In the genomic region with DNA sequence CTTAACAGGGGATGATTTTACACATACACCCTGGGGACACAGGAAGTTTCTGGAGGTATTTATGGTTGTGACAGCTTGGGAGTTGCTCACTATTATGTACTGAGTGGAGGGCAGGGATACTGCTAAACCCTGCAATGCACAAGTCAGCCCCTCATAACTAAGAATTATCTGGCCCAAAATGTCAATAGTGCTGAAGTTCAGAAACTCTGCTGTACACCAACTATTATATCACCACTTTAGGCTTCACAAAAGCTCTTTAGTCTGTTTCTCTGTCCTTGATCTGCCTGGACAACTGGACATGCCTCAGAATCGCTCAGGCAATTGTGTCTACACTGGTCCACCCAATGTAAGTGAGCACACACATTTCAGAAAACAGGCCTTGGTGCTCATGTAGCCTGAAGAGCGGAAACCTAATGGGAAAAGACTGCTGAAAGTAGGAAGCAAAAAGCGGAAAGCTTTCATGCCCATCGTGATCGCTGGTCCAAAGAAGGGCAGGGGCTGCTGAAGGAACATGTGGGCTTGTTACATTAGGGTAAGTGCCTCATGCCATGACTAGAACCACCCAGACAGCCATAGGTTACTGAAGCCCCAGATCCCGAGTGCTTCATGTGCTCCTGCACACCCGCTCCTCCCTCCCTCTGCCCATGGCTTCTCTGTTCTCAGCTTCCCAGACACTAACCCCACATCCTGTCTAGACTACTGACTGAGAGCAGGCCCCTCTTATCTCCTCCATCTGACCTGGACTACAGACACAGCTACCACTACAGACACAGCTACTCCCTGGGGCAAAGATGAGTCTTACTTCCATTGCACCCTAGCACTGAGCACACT, we compare ENCODE assay signal across 1 cellular context.
A peak's percentile ranks its signal among the peaks of the same experiment; 100 is the strongest.
TF ChIP-seq lines count a peak whose summit lies in the region.

No MANE protein-coding gene starts in this region.

TF ChIP-seq in HepG2, 621 proteins besides CTCF, POLR2A, EP300 and RAD21 (continued from another document and continues in another):
- TF ChIP-seq, protein P1, sequence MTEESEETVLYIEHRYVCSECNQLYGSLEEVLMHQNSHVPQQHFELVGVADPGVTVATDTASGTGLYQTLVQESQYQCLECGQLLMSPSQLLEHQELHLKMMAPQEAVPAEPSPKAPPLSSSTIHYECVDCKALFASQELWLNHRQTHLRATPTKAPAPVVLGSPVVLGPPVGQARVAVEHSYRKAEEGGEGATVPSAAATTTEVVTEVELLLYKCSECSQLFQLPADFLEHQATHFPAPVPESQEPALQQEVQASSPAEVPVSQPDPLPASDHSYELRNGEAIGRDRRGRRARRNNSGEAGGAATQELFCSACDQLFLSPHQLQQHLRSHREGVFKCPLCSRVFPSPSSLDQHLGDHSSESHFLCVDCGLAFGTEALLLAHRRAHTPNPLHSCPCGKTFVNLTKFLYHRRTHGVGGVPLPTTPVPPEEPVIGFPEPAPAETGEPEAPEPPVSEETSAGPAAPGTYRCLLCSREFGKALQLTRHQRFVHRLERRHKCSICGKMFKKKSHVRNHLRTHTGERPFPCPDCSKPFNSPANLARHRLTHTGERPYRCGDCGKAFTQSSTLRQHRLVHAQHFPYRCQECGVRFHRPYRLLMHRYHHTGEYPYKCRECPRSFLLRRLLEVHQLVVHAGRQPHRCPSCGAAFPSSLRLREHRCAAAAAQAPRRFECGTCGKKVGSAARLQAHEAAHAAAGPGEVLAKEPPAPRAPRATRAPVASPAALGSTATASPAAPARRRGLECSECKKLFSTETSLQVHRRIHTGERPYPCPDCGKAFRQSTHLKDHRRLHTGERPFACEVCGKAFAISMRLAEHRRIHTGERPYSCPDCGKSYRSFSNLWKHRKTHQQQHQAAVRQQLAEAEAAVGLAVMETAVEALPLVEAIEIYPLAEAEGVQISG (CRISPR knock-in tag; IDR thresholded peaks at IDR 0.05): 0 out of 2 replicates have a peak, but pooled peaks have one; percentile 26
- peak; percentile 33; the same call in 1 of the 2 replicates for TF ChIP-seq POLR2AphosphoS5 (IDR thresholded peaks at IDR 0.05; ENCODE audit: low read depth, low read length)
- no peak for TF ChIP-seq ZFP41 (CRISPR knock-in tag; IDR thresholded peaks at IDR 0.05; ENCODE audit: borderline replicate concordance)
- TF ChIP-seq ZFAT (CRISPR knock-in tag; conservative IDR thresholded peaks at IDR 0.05): no peak
- TF ChIP-seq ADNP (CRISPR knock-in tag; IDR thresholded peaks at IDR 0.05): no peak
- no peak for TF ChIP-seq MEIS2 (CRISPR knock-in tag; IDR thresholded peaks at IDR 0.05)
- TF ChIP-seq, protein P2, sequence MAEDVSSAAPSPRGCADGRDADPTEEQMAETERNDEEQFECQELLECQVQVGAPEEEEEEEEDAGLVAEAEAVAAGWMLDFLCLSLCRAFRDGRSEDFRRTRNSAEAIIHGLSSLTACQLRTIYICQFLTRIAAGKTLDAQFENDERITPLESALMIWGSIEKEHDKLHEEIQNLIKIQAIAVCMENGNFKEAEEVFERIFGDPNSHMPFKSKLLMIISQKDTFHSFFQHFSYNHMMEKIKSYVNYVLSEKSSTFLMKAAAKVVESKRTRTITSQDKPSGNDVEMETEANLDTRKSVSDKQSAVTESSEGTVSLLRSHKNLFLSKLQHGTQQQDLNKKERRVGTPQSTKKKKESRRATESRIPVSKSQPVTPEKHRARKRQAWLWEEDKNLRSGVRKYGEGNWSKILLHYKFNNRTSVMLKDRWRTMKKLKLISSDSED (CRISPR knock-in tag; IDR thresholded peaks at IDR 0.05): no peak
- TF ChIP-seq ZNF264 (CRISPR knock-in tag; IDR thresholded peaks at IDR 0.05): peak; percentile 79
- TF ChIP-seq, protein P3, sequence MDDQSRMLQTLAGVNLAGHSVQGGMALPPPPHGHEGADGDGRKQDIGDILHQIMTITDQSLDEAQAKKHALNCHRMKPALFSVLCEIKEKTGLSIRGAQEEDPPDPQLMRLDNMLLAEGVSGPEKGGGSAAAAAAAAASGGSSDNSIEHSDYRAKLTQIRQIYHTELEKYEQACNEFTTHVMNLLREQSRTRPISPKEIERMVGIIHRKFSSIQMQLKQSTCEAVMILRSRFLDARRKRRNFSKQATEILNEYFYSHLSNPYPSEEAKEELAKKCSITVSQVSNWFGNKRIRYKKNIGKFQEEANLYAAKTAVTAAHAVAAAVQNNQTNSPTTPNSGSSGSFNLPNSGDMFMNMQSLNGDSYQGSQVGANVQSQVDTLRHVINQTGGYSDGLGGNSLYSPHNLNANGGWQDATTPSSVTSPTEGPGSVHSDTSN (CRISPR knock-in tag; IDR thresholded peaks at IDR 0.05; ENCODE audit: borderline replicate concordance): no peak
- 0 out of 2 replicates have a peak, but pooled peaks have one; percentile 40 for TF ChIP-seq ZSCAN12 (CRISPR knock-in tag; IDR thresholded peaks at IDR 0.05)
- TF ChIP-seq FIP1L1 (IDR thresholded peaks at IDR 0.05; ENCODE audit: borderline replicate concordance, insufficient read depth, low read depth, low read length): no peak
- TF ChIP-seq ZBTB20 (CRISPR knock-in tag; IDR thresholded peaks at IDR 0.05; ENCODE audit: borderline replicate concordance, low read depth): peak; percentile 27; the same call in 1 of the 2 replicates
- TF ChIP-seq, protein P4, sequence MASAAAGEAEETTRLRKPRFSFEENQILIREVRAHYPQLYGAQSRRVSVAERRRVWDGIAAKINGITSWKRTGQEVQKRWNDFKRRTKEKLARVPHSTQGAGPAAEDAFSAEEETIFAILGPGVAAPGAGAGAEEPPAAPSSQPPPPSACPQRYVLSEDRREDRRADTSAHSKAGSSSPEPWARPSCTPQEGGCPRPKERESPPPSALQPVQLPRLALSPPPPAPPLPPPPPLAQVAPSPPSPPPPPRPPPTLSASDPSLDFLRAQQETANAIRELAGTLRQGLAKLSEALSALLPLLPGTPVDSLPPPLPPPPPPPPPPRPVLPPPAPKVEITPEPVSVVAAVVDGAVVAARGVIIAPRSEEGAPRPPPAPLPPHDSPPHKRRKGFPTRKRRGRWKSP (CRISPR knock-in tag; IDR thresholded peaks at IDR 0.05): no peak
- no peak for TF ChIP-seq ZNF557 (CRISPR knock-in tag; IDR thresholded peaks at IDR 0.05)
- TF ChIP-seq, protein P5, sequence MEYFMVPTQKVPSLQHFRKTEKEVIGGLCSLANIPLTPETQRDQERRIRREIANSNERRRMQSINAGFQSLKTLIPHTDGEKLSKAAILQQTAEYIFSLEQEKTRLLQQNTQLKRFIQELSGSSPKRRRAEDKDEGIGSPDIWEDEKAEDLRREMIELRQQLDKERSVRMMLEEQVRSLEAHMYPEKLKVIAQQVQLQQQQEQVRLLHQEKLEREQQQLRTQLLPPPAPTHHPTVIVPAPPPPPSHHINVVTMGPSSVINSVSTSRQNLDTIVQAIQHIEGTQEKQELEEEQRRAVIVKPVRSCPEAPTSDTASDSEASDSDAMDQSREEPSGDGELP (IDR thresholded peaks at IDR 0.05; ENCODE audit: borderline replicate concordance, low read depth): no peak
- no peak for TF ChIP-seq SMAD1 (CRISPR knock-in tag; IDR thresholded peaks at IDR 0.05; ENCODE audit: borderline replicate concordance, low read depth)
- TF ChIP-seq, protein P6, sequence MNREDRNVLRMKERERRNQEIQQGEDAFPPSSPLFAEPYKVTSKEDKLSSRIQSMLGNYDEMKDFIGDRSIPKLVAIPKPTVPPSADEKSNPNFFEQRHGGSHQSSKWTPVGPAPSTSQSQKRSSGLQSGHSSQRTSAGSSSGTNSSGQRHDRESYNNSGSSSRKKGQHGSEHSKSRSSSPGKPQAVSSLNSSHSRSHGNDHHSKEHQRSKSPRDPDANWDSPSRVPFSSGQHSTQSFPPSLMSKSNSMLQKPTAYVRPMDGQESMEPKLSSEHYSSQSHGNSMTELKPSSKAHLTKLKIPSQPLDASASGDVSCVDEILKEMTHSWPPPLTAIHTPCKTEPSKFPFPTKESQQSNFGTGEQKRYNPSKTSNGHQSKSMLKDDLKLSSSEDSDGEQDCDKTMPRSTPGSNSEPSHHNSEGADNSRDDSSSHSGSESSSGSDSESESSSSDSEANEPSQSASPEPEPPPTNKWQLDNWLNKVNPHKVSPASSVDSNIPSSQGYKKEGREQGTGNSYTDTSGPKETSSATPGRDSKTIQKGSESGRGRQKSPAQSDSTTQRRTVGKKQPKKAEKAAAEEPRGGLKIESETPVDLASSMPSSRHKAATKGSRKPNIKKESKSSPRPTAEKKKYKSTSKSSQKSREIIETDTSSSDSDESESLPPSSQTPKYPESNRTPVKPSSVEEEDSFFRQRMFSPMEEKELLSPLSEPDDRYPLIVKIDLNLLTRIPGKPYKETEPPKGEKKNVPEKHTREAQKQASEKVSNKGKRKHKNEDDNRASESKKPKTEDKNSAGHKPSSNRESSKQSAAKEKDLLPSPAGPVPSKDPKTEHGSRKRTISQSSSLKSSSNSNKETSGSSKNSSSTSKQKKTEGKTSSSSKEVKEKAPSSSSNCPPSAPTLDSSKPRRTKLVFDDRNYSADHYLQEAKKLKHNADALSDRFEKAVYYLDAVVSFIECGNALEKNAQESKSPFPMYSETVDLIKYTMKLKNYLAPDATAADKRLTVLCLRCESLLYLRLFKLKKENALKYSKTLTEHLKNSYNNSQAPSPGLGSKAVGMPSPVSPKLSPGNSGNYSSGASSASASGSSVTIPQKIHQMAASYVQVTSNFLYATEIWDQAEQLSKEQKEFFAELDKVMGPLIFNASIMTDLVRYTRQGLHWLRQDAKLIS (CRISPR knock-in tag; IDR thresholded peaks at IDR 0.05): no peak
- TF ChIP-seq HHEX (CRISPR knock-in tag; IDR thresholded peaks at IDR 0.05): no peak
- no peak for TF ChIP-seq DR1 (CRISPR knock-in tag; IDR thresholded peaks at IDR 0.05)
- no peak for TF ChIP-seq FOXO1 (CRISPR knock-in tag; IDR thresholded peaks at IDR 0.05)
- peak; percentile 80; the same call in 1 of the 2 replicates for TF ChIP-seq ZSCAN31 (CRISPR knock-in tag; IDR thresholded peaks at IDR 0.05; ENCODE audit: low read depth)
- TF ChIP-seq, protein P7, sequence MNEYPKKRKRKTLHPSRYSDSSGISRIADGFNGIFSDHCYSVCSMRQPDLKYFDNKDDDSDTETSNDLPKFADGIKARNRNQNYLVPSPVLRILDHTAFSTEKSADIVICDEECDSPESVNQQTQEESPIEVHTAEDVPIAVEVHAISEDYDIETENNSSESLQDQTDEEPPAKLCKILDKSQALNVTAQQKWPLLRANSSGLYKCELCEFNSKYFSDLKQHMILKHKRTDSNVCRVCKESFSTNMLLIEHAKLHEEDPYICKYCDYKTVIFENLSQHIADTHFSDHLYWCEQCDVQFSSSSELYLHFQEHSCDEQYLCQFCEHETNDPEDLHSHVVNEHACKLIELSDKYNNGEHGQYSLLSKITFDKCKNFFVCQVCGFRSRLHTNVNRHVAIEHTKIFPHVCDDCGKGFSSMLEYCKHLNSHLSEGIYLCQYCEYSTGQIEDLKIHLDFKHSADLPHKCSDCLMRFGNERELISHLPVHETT (CRISPR knock-in tag; conservative IDR thresholded peaks at IDR 0.05): no peak
- no peak for TF ChIP-seq ZNF496 (CRISPR knock-in tag; IDR thresholded peaks at IDR 0.05; ENCODE audit: insufficient replicate concordance)
- 0 out of 2 replicates have a peak, but pooled peaks have one; percentile 26 for TF ChIP-seq PPARG (CRISPR knock-in tag; conservative IDR thresholded peaks at IDR 0.05)
- no peak for TF ChIP-seq TMF1 (CRISPR knock-in tag; IDR thresholded peaks at IDR 0.05; ENCODE audit: low read depth)
- TF ChIP-seq, protein P8, sequence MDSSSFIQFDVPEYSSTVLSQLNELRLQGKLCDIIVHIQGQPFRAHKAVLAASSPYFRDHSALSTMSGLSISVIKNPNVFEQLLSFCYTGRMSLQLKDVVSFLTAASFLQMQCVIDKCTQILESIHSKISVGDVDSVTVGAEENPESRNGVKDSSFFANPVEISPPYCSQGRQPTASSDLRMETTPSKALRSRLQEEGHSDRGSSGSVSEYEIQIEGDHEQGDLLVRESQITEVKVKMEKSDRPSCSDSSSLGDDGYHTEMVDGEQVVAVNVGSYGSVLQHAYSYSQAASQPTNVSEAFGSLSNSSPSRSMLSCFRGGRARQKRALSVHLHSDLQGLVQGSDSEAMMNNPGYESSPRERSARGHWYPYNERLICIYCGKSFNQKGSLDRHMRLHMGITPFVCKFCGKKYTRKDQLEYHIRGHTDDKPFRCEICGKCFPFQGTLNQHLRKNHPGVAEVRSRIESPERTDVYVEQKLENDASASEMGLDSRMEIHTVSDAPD (CRISPR knock-in tag; IDR thresholded peaks at IDR 0.05): no peak
- TF ChIP-seq, protein P9, sequence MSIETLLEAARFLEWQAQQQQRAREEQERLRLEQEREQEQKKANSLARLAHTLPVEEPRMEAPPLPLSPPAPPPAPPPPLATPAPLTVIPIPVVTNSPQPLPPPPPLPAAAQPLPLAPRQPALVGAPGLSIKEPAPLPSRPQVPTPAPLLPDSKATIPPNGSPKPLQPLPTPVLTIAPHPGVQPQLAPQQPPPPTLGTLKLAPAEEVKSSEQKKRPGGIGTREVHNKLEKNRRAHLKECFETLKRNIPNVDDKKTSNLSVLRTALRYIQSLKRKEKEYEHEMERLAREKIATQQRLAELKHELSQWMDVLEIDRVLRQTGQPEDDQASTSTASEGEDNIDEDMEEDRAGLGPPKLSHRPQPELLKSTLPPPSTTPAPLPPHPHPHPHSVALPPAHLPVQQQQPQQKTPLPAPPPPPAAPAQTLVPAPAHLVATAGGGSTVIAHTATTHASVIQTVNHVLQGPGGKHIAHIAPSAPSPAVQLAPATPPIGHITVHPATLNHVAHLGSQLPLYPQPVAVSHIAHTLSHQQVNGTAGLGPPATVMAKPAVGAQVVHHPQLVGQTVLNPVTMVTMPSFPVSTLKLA (IDR thresholded peaks at IDR 0.05): no peak
- TF ChIP-seq ZNF383 (CRISPR knock-in tag; IDR thresholded peaks at IDR 0.05; ENCODE audit: borderline replicate concordance): no peak
- TF ChIP-seq, protein P10, sequence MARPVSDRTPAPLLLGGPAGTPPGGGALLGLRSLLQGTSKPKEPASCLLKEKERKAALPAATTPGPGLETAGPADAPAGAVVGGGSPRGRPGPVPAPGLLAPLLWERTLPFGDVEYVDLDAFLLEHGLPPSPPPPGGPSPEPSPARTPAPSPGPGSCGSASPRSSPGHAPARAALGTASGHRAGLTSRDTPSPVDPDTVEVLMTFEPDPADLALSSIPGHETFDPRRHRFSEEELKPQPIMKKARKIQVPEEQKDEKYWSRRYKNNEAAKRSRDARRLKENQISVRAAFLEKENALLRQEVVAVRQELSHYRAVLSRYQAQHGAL (CRISPR knock-in tag; IDR thresholded peaks at IDR 0.05; ENCODE audit: not compliant biosample characterization): no peak
- TF ChIP-seq SCMH1 (CRISPR knock-in tag; IDR thresholded peaks at IDR 0.05; ENCODE audit: borderline replicate concordance): no peak
- no peak for TF ChIP-seq ZSCAN9 (CRISPR knock-in tag; IDR thresholded peaks at IDR 0.05; ENCODE audit: borderline replicate concordance)
- peak; percentile 67 for TF ChIP-seq SAP130 (CRISPR knock-in tag; IDR thresholded peaks at IDR 0.05; ENCODE audit: low read depth)
- no peak for TF ChIP-seq ZFY (CRISPR knock-in tag; IDR thresholded peaks at IDR 0.05)
- TF ChIP-seq KAT2B (IDR thresholded peaks at IDR 0.05; ENCODE audit: borderline replicate concordance, low read depth, low read length): no peak
- TF ChIP-seq ZSCAN30 (CRISPR knock-in tag; IDR thresholded peaks at IDR 0.05): no peak
- TF ChIP-seq CBX2 (IDR thresholded peaks at IDR 0.05; ENCODE audit: low read depth, low read length): no peak
- TF ChIP-seq CBX2 (CRISPR knock-in tag; IDR thresholded peaks at IDR 0.05; ENCODE audit: low read depth): no peak
